Comparison of ENCODE assay signal across 2 cellular contexts in the genomic region with DNA sequence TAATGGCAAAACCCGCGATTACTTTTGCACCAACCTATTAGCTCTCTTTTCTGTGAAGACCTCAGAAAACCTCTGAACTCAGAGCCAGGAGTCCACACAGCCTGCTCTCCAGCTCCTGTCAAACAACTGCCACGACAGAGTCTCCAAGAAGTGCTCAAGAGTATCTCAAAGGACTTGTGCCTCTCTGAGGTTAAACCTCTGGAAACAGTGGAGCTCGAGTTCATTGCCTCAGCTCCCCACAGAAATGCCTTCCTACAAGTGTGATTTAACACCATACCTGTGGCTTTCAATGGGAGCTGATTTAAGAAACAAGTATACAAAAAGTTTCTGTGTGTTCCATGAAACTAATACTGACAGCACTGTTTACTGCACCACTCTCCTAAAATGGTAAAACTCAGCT.
TF ChIP-seq lines count a peak whose summit lies in the region.

No MANE protein-coding gene starts in this region.

TF ChIP-seq in SK-N-SH, 30 proteins besides CTCF, POLR2A, EP300 and RAD21 (continued from another document):
- TF ChIP-seq, protein P1, sequence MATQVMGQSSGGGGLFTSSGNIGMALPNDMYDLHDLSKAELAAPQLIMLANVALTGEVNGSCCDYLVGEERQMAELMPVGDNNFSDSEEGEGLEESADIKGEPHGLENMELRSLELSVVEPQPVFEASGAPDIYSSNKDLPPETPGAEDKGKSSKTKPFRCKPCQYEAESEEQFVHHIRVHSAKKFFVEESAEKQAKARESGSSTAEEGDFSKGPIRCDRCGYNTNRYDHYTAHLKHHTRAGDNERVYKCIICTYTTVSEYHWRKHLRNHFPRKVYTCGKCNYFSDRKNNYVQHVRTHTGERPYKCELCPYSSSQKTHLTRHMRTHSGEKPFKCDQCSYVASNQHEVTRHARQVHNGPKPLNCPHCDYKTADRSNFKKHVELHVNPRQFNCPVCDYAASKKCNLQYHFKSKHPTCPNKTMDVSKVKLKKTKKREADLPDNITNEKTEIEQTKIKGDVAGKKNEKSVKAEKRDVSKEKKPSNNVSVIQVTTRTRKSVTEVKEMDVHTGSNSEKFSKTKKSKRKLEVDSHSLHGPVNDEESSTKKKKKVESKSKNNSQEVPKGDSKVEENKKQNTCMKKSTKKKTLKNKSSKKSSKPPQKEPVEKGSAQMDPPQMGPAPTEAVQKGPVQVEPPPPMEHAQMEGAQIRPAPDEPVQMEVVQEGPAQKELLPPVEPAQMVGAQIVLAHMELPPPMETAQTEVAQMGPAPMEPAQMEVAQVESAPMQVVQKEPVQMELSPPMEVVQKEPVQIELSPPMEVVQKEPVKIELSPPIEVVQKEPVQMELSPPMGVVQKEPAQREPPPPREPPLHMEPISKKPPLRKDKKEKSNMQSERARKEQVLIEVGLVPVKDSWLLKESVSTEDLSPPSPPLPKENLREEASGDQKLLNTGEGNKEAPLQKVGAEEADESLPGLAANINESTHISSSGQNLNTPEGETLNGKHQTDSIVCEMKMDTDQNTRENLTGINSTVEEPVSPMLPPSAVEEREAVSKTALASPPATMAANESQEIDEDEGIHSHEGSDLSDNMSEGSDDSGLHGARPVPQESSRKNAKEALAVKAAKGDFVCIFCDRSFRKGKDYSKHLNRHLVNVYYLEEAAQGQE (IDR thresholded peaks at IDR 0.05; ENCODE audit: low read depth, low read length) = no peak
- TF ChIP-seq TEAD4 (IDR thresholded peaks at IDR 0.05; ENCODE audit: borderline replicate concordance, insufficient read depth) (no peak), RXRA (IDR thresholded peaks at IDR 0.05; ENCODE audit: borderline replicate concordance, low read depth) (no peak), FOXJ3 (CRISPR knock-in tag; IDR thresholded peaks at IDR 0.05) (no peak), SMC3 (IDR thresholded peaks at IDR 0.05; ENCODE audit: low read depth, low read length) (no peak)
- TF ChIP-seq, protein P2, sequence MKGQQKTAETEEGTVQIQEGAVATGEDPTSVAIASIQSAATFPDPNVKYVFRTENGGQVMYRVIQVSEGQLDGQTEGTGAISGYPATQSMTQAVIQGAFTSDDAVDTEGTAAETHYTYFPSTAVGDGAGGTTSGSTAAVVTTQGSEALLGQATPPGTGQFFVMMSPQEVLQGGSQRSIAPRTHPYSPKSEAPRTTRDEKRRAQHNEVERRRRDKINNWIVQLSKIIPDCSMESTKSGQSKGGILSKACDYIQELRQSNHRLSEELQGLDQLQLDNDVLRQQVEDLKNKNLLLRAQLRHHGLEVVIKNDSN (IDR thresholded peaks at IDR 0.05; ENCODE audit: borderline replicate concordance, low read depth) = no peak
- TF ChIP-seq, protein P3, sequence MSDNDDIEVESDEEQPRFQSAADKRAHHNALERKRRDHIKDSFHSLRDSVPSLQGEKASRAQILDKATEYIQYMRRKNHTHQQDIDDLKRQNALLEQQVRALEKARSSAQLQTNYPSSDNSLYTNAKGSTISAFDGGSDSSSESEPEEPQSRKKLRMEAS (IDR thresholded peaks at IDR 0.05; ENCODE audit: low read depth) = no peak
TF ChIP-seq in SK-N-SH: peak in this region for 0.

TF ChIP-seq in SK-N-SH treated with all-trans-retinoic acid at 6 μM for 48 hours, 23 proteins besides CTCF, POLR2A, EP300 and RAD21 (continued from another document):
- TF ChIP-seq PPARA (CRISPR knock-in tag; IDR thresholded peaks at IDR 0.05; ENCODE audit: borderline replicate concordance) = no peak
- TF ChIP-seq, protein P4, sequence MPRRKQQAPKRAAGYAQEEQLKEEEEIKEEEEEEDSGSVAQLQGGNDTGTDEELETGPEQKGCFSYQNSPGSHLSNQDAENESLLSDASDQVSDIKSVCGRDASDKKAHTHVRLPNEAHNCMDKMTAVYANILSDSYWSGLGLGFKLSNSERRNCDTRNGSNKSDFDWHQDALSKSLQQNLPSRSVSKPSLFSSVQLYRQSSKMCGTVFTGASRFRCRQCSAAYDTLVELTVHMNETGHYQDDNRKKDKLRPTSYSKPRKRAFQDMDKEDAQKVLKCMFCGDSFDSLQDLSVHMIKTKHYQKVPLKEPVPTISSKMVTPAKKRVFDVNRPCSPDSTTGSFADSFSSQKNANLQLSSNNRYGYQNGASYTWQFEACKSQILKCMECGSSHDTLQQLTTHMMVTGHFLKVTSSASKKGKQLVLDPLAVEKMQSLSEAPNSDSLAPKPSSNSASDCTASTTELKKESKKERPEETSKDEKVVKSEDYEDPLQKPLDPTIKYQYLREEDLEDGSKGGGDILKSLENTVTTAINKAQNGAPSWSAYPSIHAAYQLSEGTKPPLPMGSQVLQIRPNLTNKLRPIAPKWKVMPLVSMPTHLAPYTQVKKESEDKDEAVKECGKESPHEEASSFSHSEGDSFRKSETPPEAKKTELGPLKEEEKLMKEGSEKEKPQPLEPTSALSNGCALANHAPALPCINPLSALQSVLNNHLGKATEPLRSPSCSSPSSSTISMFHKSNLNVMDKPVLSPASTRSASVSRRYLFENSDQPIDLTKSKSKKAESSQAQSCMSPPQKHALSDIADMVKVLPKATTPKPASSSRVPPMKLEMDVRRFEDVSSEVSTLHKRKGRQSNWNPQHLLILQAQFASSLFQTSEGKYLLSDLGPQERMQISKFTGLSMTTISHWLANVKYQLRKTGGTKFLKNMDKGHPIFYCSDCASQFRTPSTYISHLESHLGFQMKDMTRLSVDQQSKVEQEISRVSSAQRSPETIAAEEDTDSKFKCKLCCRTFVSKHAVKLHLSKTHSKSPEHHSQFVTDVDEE (CRISPR knock-in tag; IDR thresholded peaks at IDR 0.05) = no peak
TF ChIP-seq in SK-N-SH treated with all-trans-retinoic acid at 6 μM for 48 hours: peak in this region for 0.
